1 cellular context compared by ENCODE assay signal in the genomic region with DNA sequence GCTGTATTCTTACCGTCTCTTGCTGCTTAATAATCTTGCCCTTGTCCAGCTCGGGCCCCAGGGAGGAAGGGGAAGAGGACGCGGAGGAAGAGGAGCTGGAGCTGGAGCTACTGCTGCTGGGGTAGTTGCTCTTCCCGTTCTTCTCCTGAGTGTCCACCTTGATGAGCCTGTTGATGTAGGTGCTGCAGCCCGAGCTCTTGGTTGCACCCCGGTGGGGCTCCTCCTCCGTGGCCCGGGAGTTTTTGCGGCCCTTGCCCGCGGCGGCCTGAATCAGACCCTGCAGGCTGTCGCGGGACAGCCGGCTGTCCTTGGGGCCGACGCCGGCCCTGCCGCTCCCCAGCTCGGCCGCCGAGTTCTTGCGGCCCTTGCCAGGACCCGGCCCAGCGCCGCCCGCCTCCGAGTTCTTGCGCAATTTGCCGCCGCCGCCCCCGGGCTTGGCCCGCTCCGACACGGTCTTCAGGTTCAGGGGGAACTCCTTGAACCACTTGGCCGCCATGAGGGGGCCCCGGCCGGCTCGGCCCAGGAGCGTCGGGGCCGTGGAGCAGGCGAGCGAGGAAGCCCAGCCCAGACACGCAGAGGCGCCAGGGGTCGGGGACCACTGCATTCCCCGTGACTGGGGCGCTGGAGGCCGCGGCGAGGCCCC.
TF ChIP-seq lines count a peak whose summit lies in the region.

No MANE protein-coding gene starts in this region.

TF ChIP-seq in HepG2, 621 proteins besides CTCF, POLR2A, EP300 and RAD21:
- TF ChIP-seq, protein P1, sequence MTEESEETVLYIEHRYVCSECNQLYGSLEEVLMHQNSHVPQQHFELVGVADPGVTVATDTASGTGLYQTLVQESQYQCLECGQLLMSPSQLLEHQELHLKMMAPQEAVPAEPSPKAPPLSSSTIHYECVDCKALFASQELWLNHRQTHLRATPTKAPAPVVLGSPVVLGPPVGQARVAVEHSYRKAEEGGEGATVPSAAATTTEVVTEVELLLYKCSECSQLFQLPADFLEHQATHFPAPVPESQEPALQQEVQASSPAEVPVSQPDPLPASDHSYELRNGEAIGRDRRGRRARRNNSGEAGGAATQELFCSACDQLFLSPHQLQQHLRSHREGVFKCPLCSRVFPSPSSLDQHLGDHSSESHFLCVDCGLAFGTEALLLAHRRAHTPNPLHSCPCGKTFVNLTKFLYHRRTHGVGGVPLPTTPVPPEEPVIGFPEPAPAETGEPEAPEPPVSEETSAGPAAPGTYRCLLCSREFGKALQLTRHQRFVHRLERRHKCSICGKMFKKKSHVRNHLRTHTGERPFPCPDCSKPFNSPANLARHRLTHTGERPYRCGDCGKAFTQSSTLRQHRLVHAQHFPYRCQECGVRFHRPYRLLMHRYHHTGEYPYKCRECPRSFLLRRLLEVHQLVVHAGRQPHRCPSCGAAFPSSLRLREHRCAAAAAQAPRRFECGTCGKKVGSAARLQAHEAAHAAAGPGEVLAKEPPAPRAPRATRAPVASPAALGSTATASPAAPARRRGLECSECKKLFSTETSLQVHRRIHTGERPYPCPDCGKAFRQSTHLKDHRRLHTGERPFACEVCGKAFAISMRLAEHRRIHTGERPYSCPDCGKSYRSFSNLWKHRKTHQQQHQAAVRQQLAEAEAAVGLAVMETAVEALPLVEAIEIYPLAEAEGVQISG (CRISPR knock-in tag; IDR thresholded peaks at IDR 0.05): no peak
- TF ChIP-seq ZNF432 (CRISPR knock-in tag; IDR thresholded peaks at IDR 0.05; ENCODE audit: borderline replicate concordance): no peak
- no peak for TF ChIP-seq MXI1 (IDR thresholded peaks at IDR 0.05; ENCODE audit: borderline replicate concordance, low read depth, low read length)
- TF ChIP-seq YEATS2 (CRISPR knock-in tag; IDR thresholded peaks at IDR 0.05; ENCODE audit: borderline replicate concordance): no peak
- TF ChIP-seq, protein P2, sequence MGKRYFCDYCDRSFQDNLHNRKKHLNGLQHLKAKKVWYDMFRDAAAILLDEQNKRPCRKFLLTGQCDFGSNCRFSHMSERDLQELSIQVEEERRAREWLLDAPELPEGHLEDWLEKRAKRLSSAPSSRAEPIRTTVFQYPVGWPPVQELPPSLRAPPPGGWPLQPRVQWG (CRISPR knock-in tag; IDR thresholded peaks at IDR 0.05; ENCODE audit: borderline replicate concordance, low read depth): no peak
- peak; percentile 81 for TF ChIP-seq CEBPB (IDR thresholded peaks at IDR 0.05; ENCODE audit: borderline replicate concordance, low read depth, low read length)
- TF ChIP-seq ARID2 (CRISPR knock-in tag; IDR thresholded peaks at IDR 0.05; ENCODE audit: borderline replicate concordance): no peak
- peak; percentile 36; the same call in 1 of the 2 replicates for TF ChIP-seq UBTF (CRISPR knock-in tag; IDR thresholded peaks at IDR 0.05)
- TF ChIP-seq, protein P3, sequence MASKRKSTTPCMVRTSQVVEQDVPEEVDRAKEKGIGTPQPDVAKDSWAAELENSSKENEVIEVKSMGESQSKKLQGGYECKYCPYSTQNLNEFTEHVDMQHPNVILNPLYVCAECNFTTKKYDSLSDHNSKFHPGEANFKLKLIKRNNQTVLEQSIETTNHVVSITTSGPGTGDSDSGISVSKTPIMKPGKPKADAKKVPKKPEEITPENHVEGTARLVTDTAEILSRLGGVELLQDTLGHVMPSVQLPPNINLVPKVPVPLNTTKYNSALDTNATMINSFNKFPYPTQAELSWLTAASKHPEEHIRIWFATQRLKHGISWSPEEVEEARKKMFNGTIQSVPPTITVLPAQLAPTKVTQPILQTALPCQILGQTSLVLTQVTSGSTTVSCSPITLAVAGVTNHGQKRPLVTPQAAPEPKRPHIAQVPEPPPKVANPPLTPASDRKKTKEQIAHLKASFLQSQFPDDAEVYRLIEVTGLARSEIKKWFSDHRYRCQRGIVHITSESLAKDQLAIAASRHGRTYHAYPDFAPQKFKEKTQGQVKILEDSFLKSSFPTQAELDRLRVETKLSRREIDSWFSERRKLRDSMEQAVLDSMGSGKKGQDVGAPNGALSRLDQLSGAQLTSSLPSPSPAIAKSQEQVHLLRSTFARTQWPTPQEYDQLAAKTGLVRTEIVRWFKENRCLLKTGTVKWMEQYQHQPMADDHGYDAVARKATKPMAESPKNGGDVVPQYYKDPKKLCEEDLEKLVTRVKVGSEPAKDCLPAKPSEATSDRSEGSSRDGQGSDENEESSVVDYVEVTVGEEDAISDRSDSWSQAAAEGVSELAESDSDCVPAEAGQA (IDR thresholded peaks at IDR 0.05; ENCODE audit: low read depth): no peak
- TF ChIP-seq, protein P3 (CRISPR knock-in tag; IDR thresholded peaks at IDR 0.05; ENCODE audit: borderline replicate concordance): no peak
- TF ChIP-seq, protein P4, sequence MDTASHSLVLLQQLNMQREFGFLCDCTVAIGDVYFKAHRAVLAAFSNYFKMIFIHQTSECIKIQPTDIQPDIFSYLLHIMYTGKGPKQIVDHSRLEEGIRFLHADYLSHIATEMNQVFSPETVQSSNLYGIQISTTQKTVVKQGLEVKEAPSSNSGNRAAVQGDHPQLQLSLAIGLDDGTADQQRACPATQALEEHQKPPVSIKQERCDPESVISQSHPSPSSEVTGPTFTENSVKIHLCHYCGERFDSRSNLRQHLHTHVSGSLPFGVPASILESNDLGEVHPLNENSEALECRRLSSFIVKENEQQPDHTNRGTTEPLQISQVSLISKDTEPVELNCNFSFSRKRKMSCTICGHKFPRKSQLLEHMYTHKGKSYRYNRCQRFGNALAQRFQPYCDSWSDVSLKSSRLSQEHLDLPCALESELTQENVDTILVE (CRISPR knock-in tag; IDR thresholded peaks at IDR 0.05): no peak
- TF ChIP-seq NAIF1 (CRISPR knock-in tag; IDR thresholded peaks at IDR 0.05; ENCODE audit: borderline replicate concordance): no peak
- TF ChIP-seq CEBPG (CRISPR knock-in tag; IDR thresholded peaks at IDR 0.05): peak; percentile 63
- no peak for TF ChIP-seq MTA3 (CRISPR knock-in tag; IDR thresholded peaks at IDR 0.05)
